ENCODE assay signal across 11 cellular contexts in genomic region chr15:60582370-60583036, GRCh38.
DNase-seq lines count a peak whose midpoint lies in the region; ATAC-seq and TF ChIP-seq lines count a peak whose summit lies in the region.
"Had no signal": no experiment of that assay in that cellular context is flagged by ENCODE, and none has a peak within 500 bp of the region (broad histone marks: within the 10 kb centered on the region; RNA-seq: fewer than 3 reads in every experiment).

No MANE protein-coding gene starts in this region.

- POLR2A ChIA-PET in RWPE1 (lab: Yijun Ruan, JAX; ENCODE audit: low non-redundant PET), result no interaction called here

- peak overlapping the region; percentile 65 for H3K4me3 Mint-ChIP-seq in activated T-cell treated with anti-CD3 and anti-CD28 coated beads, Interleukin-2, amount 50 U/mL, for 24 hours
- H3K4me3 Mint-ChIP-seq: type B pancreatic cell had no signal

- no peak for TF ChIP-seq POLR2A in right lobe of liver (IDR thresholded peaks at IDR 0.05)

- H3K4me1 ChIP-seq in right lobe of liver, result peaks cover 0 to 49% (median 16%) of the 10 kb centered on the region in 4 donors

- no peaks in the 10 kb centered on the region for H3K9me3 ChIP-seq in right lobe of liver

- intact Hi-C loops in right lobe of liver (cut with DNase I), result loop anchor here in 1 of 2 donors (10.0 kb wide), 2 partner anchors 58 to 322 kb away; no protein-coding TSS in a partner anchor

- H3K36me3 ChIP-seq in right lobe of liver, result no peaks in the 10 kb centered on the region

- no peak for TF ChIP-seq CTCF in right lobe of liver (IDR thresholded peaks at IDR 0.05)
- TF ChIP-seq CTCF in RWPE1 (conservative IDR thresholded peaks at IDR 0.05; ENCODE audit: low read depth), result no peak

- DNase-seq in Daoy (ENCODE audit: low read depth) (peak; percentile 68), right lobe of liver (no peak), RWPE1 (ENCODE audit: low spot score) (no peak), NCI-H1694 (lab: John Stamatoyannopoulos, UW) (no peak), EL (no peak)
- no peak for DNase-seq in activated T-cell treated with anti-CD3 and anti-CD28 coated beads, Interleukin-2, amount 50 U/mL, for 24 hours
- DNase-seq: aorta had no signal

- peak; percentile 66 for ATAC-seq in HG02852 (IDR thresholded peaks at IDR 0.05; ENCODE audit: unreplicated experiment)
- ATAC-seq in right lobe of liver, result peak; percentile 21 to 62 (median 52)
- no peak for ATAC-seq in HG03135 (IDR thresholded peaks at IDR 0.05; ENCODE audit: unreplicated experiment)
- ATAC-seq: Panc1 had no signal

- 49% methylated on average over 4 of the region's 4 CpGs for WGBS in right lobe of liver (ENCODE audit: insufficient coverage, low coverage, low lambda C conversion rate, missing lambda C conversion rate)

- H3K27me3 ChIP-seq in right lobe of liver, result no peaks in the 10 kb centered on the region

- no peaks in the 10 kb centered on the region for H3K27me3 Mint-ChIP-seq in activated T-cell treated with anti-CD3 and anti-CD28 coated beads, Interleukin-2, amount 50 U/mL, for 24 hours

- H3K4me1 Mint-ChIP-seq in activated T-cell treated with anti-CD3 and anti-CD28 coated beads, Interleukin-2, amount 50 U/mL, for 24 hours (ENCODE audit: low read depth), result peaks cover 95% of the 10 kb centered on the region

- H3K27ac ChIP-seq in right lobe of liver (peak overlapping the region in 1 of 3 donors; percentile 19), RWPE1 (no peak overlapping the region)

- H3K4me3 ChIP-seq in right lobe of liver, result no peak overlapping the region

- peak overlapping the region; percentile 91 for H3K27ac Mint-ChIP-seq in activated T-cell treated with anti-CD3 and anti-CD28 coated beads, Interleukin-2, amount 50 U/mL, for 24 hours
- H3K27ac Mint-ChIP-seq: type B pancreatic cell had no signal

- peaks cover 34% of the 10 kb centered on the region for H3K36me3 Mint-ChIP-seq in activated T-cell treated with anti-CD3 and anti-CD28 coated beads, Interleukin-2, amount 50 U/mL, for 24 hours (ENCODE audit: low read depth)
- H3K36me3 Mint-ChIP-seq: type B pancreatic cell had no signal

- H3K9me3 Mint-ChIP-seq in activated T-cell treated with anti-CD3 and anti-CD28 coated beads, Interleukin-2, amount 50 U/mL, for 24 hours, result no peaks in the 10 kb centered on the region
- H3K9me3 Mint-ChIP-seq: type B pancreatic cell had no signal

- CTCF ChIA-PET in RWPE1 (lab: Yijun Ruan, JAX), result interaction anchor here (0.6 to 1.1 kb wide), 2 partner anchors 74 to 323 kb away, joined by 3 read pairs; no protein-coding TSS in a partner anchor
